Comparison of ENCODE assay signal across 1 cellular context in genomic region chrX:119728487-119728886, GRCh38.
TF ChIP-seq lines count a peak whose summit lies in the region.

No MANE protein-coding gene starts in this region.

TF ChIP-seq in GM12878, 131 proteins besides CTCF, POLR2A, EP300 and RAD21:
- no peak for TF ChIP-seq ELK1 (IDR thresholded peaks at IDR 0.05; ENCODE audit: low read depth, low read length)
- TF ChIP-seq E4F1 (IDR thresholded peaks at IDR 0.05; ENCODE audit: borderline replicate concordance, partially characterized antibody): no peak
- no peak for TF ChIP-seq RUNX3 (IDR thresholded peaks at IDR 0.05; ENCODE audit: low read length)
- no peak for TF ChIP-seq CBX3 (IDR thresholded peaks at IDR 0.05; ENCODE audit: borderline replicate concordance, low read depth)
- TF ChIP-seq RB1 (IDR thresholded peaks at IDR 0.05; ENCODE audit: borderline replicate concordance): no peak
- no peak for TF ChIP-seq TBL1XR1 (IDR thresholded peaks at IDR 0.05; ENCODE audit: low read depth, low read length)
- TF ChIP-seq NFXL1 (IDR thresholded peaks at IDR 0.05; ENCODE audit: borderline replicate concordance): no peak
- no peak for TF ChIP-seq MTA2 (IDR thresholded peaks at IDR 0.05; ENCODE audit: low read depth)
- TF ChIP-seq TCF3 (IDR thresholded peaks at IDR 0.05; ENCODE audit: borderline replicate concordance, insufficient read depth, low read depth, low read length): no peak
- TF ChIP-seq PAX8 (IDR thresholded peaks at IDR 0.05): no peak
